8 cellular contexts compared by ENCODE assay signal in the genomic region with DNA sequence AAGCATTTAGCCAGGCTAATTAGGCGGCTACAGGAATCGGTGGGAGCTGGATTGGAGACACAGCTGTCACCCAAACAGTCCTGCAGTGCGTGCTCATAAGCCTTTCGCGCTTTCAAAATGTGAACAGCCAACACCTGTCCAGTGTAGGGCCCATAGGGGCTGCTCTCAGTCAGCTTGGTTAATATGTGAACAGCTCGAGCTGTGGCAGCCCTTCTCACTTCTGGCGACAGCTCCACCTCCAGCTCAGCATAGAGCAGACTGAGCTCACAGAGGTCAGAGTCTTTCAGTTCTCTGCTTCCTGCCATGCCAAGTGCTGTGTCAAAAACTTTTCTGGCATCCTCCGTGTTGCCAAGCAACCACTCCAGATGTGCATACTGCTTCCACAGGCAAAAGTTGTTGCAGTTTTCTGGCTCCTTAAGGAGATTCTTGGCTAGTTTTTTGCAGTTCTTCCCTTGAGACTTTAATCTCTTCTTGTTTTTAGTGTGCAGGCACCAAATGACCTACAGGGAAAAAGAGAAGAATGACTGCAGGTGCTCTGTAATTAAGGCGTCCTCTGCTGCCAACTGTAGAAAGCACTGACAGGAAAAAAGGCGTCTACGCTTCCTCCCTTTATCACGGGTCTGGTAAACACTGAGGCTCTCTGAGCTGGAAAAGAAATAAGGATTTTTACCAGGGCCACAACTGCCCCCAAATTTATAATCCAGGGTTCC. TPM values are rescaled to one million over a fixed set of nuclear protein-coding genes. Genes with fewer than 3 reads are reported as not detected.
DNase-seq lines count a peak whose midpoint lies in the region; ATAC-seq, FAIRE-seq and TF ChIP-seq lines count a peak whose summit lies in the region.
"Had no signal": no experiment of that assay in that cellular context is flagged by ENCODE, and none has a peak within 500 bp of the region (broad histone marks: within the 10 kb centered on the region; RNA-seq: fewer than 3 reads in every experiment).

No MANE protein-coding gene starts in this region.

- no peak overlapping the region for H3K4me2 ChIP-seq in GM12878 (ENCODE audit: control insufficient read depth, insufficient read depth)

- TF ChIP-seq POLR2A in GM12878 (IDR thresholded peaks at IDR 0.05; ENCODE audit: low read depth, low read length) = no peak

- no peak for TF ChIP-seq CTCF in GM12878 (IDR thresholded peaks at IDR 0.05 in 2 of 3, conservative IDR thresholded peaks at IDR 0.05 in 1 of 3; ENCODE audit: control insufficient read depth in 2 of 3, extremely low read depth in 1 of 3, insufficient read depth in 1 of 3, low read depth in 3 of 3, low read length in 3 of 3)

- SMC1A ChIA-PET in GM12878 (lab: Charles Lee; ENCODE audit: uncharacterized antibody, unreplicated experiment) = interaction anchor here (0.6 to 1.3 kb wide), 5 partner anchors 12 to 470 kb away, joined by 3 to 5 read pairs (median 3); no protein-coding TSS in a partner anchor

- TF ChIP-seq RAD21 in GM12878 (IDR thresholded peaks at IDR 0.05; ENCODE audit: insufficient read depth, low read depth, low read length) = no peak

- CTCF ChIA-PET in GM12878 (lab: Yijun Ruan, JAX) = interaction anchor here (0.7 to 1.7 kb wide), 12 partner anchors 10 to 408 kb away, joined by 3 to 8 read pairs (median 4); no protein-coding TSS in a partner anchor
- CTCF ChIA-PET in activated CD4-positive, alpha-beta memory T cell treated with anti-CD3 and anti-CD28 coated beads for 36 hours (lab: Charles Lee) = interaction anchor here (0.7 to 2.2 kb wide), 9 partner anchors 13 to 470 kb away, joined by 3 to 8 read pairs (median 4); no protein-coding TSS in a partner anchor

- DNase-seq in GM12878 (ENCODE audit: low read depth, low spot score) (no peak), sciatic nerve (ENCODE audit: low spot score) (no peak), RKO (ENCODE audit: low spot score) (no peak), H7 (no peak)
- no peak for DNase-seq in activated CD4-positive, alpha-beta memory T cell treated with anti-CD3 and anti-CD28 coated beads for 36 hours
- DNase-seq: activated naive CD4-positive, alpha-beta T cell treated with anti-CD3 and anti-CD28 coated beads, Interleukin-2, amount 50 U/mL, for 16 hours had no signal

- H3K4me1 ChIP-seq in GM12878 (ENCODE audit: control insufficient read depth, insufficient read depth, low read length) = no peaks in the 10 kb centered on the region

- H3K9ac ChIP-seq in GM12878 (ENCODE audit: control insufficient read depth, insufficient read depth, low read length) = no peak overlapping the region

- ATAC-seq in GM19467 (IDR thresholded peaks at IDR 0.05; ENCODE audit: unreplicated experiment) (peak; percentile 98), HG03039 (IDR thresholded peaks at IDR 0.05; ENCODE audit: unreplicated experiment) (peak; percentile 60), GM12878 (peak; percentile 77), sciatic nerve (peak; percentile 79)

- no peaks in the 10 kb centered on the region for H3K4me1 Mint-ChIP-seq in activated CD4-positive, alpha-beta memory T cell treated with anti-CD3 and anti-CD28 coated beads for 36 hours (ENCODE audit: low read depth)

- no TSS peak for BruUV-seq in GM12878 (replicated peaks; lab: Mats Ljungman, UMichigan)

- no peak for TF ChIP-seq EP300 in GM12878 (IDR thresholded peaks at IDR 0.05; ENCODE audit: borderline replicate concordance in 1 of 2, control insufficient read depth in 1 of 2, low read depth in 2 of 2, low read length in 2 of 2)

- WGBS in GM12878 (ENCODE audit: insufficient coverage, insufficient replicate concordance, low lambda C conversion rate, missing lambda C conversion rate) = 39% methylated on average over 12 of the region's 12 CpGs

- RAD21 ChIA-PET in GM12878 (lab: Charles Lee; ENCODE audit: unreplicated experiment) = interaction anchor here (1.0 to 1.2 kb wide), 2 partner anchors 10 to 409 kb away, joined by 3 to 4 read pairs; no protein-coding TSS in a partner anchor

- no peaks in the 10 kb centered on the region for H3K9me3 Mint-ChIP-seq in activated CD4-positive, alpha-beta memory T cell treated with anti-CD3 and anti-CD28 coated beads for 36 hours

- no peaks in the 10 kb centered on the region for H3K27me3 Mint-ChIP-seq in activated CD4-positive, alpha-beta memory T cell treated with anti-CD3 and anti-CD28 coated beads for 36 hours

- H3K9me3 ChIP-seq in GM12878 (replicated peaks; ENCODE audit: control insufficient read depth, insufficient read depth, low read length) = no peaks in the 10 kb centered on the region

- no peak overlapping the region for H2AFZ ChIP-seq in GM12878 (ENCODE audit: control insufficient read depth, low read depth, low read length)

- no peak for FAIRE-seq in GM12878 (lab: Jason Lieb, UNC)

- POLR2A ChIA-PET in GM12878 (lab: Charles Lee) = no interaction called here
- POLR2A ChIA-PET in activated CD4-positive, alpha-beta memory T cell treated with anti-CD3 and anti-CD28 coated beads for 36 hours (lab: Charles Lee) = no interaction called here

- no peak overlapping the region for H3K4me3 Mint-ChIP-seq in activated CD4-positive, alpha-beta memory T cell treated with anti-CD3 and anti-CD28 coated beads for 36 hours

- H3K36me3 ChIP-seq in GM12878 (ENCODE audit: control insufficient read depth in 2 of 2, insufficient read depth in 2 of 2, low read length in 1 of 2) = peaks cover 18 to 35% of the 10 kb centered on the region in 2 experiments
- peaks cover 16% of the 10 kb centered on the region for H3K36me3 ChIP-seq in H7 (replicated peaks; ENCODE audit: control insufficient read depth, insufficient read depth, low read length)

- H4K20me1 ChIP-seq in GM12878 (ENCODE audit: control insufficient read depth, insufficient read depth) = no peaks in the 10 kb centered on the region; the same call in 1 of the 2 replicates

- intact Hi-C loops in GM12878 (cut with micrococcal nuclease; ENCODE audit: unreplicated experiment) = loop anchor here (2.0 kb wide), 1 partner anchor 408 kb away; no protein-coding TSS in a partner anchor
- intact Hi-C loops in sciatic nerve (cut with DNase I) = no loop called here
- intact Hi-C loops in activated CD4-positive, alpha-beta memory T cell treated with anti-CD3 and anti-CD28 coated beads for 36 hours (cut with micrococcal nuclease) = no loop called here

- no peaks in the 10 kb centered on the region for H3K27me3 ChIP-seq in GM12878 (replicated peaks in 1 of 2; ENCODE audit: control insufficient read depth in 2 of 2, insufficient read depth in 2 of 2, low read length in 1 of 2)
- H3K27me3 ChIP-seq in H7 (ENCODE audit: control insufficient read depth, insufficient read depth, low read length) = no peaks in the 10 kb centered on the region

- in situ Hi-C loops in GM12878 (cut with MboI) = no loop called here

- H3K79me2 ChIP-seq in GM12878 (ENCODE audit: control insufficient read depth, insufficient read depth, low read length) = no peaks in the 10 kb centered on the region

- peaks cover 31% of the 10 kb centered on the region for H3K36me3 Mint-ChIP-seq in activated CD4-positive, alpha-beta memory T cell treated with anti-CD3 and anti-CD28 coated beads for 36 hours

- no peak overlapping the region for H3K27ac Mint-ChIP-seq in activated CD4-positive, alpha-beta memory T cell treated with anti-CD3 and anti-CD28 coated beads for 36 hours

- no peak overlapping the region for H3K27ac ChIP-seq in GM12878 (ENCODE audit: control insufficient read depth, insufficient read depth)

- H3K4me3 ChIP-seq in GM12878 (no peak overlapping the region), H7 (ENCODE audit: insufficient read depth, low read depth, low read length) (no peak overlapping the region)

RNA-seq across cellular contexts. Expression of gene PSMC1, which starts 32.4 kb away (rescaled TPM):
- total RNA-seq in GM12878 (2013; cell fraction: nucleolus; rRNA removed) = 34.5 and 36.4 TPM in 2 replicates
- total RNA-seq in GM12878 (2014; rRNA removed) = 112 and 129 TPM in 2 replicates
- 260 and 277 TPM in 2 replicates for total RNA-seq in GM12878 (2014; rRNA removed; fragmentation: Illumina TruSeq; extraction: Trizol)
- 91.5 and 97.4 TPM in 2 replicates for total RNA-seq in GM12878 (2021)
- polyA plus RNA-seq in GM12878 (2011; ENCODE audit: low read depth) = 70.6 TPM
- polyA plus RNA-seq in GM12878 (2011; rRNA removed) = 160 and 232 TPM in 2 replicates
- 59.7 and 67.4 TPM in 2 replicates for polyA plus RNA-seq in GM12878 (2011; cell fraction: cytosol; rRNA removed)
- polyA plus RNA-seq in GM12878 (2011; cell fraction: nucleus; rRNA removed) = 58.3 and 62.8 TPM in 2 replicates
- 64.2 and 108 TPM in 2 replicates for polyA plus RNA-seq in GM12878 (2012)
- 286 and 401 TPM in 2 replicates for polyA plus RNA-seq in GM12878 (2014; fragmentation: Illumina TruSeq; extraction: Trizol)
- 100 to 1,000 TPM; 194 to 255 TPM for polyA plus RNA-seq in GM12878 (2014; fragmentation: Nextera tagmentation; extraction: Ambion mirVana)
- 114 and 135 TPM in 2 replicates for polyA plus RNA-seq in GM12878 (2014; rRNA removed)
- polyA plus RNA-seq in GM12878 (2016; fragmentation: Nextera tagmentation; extraction: Ambion mirVana) = 100 to 1,000 TPM; 224 to 226 TPM
- polyA minus RNA-seq in GM12878 (2011; rRNA and poly(A)+ RNA removed) = 48.7 and 62.2 TPM in 2 replicates
- polyA minus RNA-seq in GM12878 (2011; cell fraction: cytosol; rRNA and poly(A)+ RNA removed) = 24.9 and 25.0 TPM in 2 replicates
- 9.9 and 18.2 TPM in 2 replicates for polyA minus RNA-seq in GM12878 (2011; cell fraction: nucleus; rRNA and poly(A)+ RNA removed)
- 82.9 TPM for total RNA-seq in sciatic nerve
- 129 and 146 TPM in 2 replicates for total RNA-seq in H7 (2014; rRNA removed; shearing (Covaris generic))
- 100 to 1,000 TPM; 107 to 108 TPM for total RNA-seq in activated CD4-positive, alpha-beta memory T cell treated with anti-CD3 and anti-CD28 coated beads for 36 hours

RNA-seq across cellular contexts. Expression of gene NRDE2, which starts 42.9 kb away (rescaled TPM):
- total RNA-seq in GM12878 (2013; cell fraction: nucleolus; rRNA removed) = 36.9 and 41.7 TPM in 2 replicates
- 14.3 and 14.8 TPM in 2 replicates for total RNA-seq in GM12878 (2014; rRNA removed)
- total RNA-seq in GM12878 (2014; rRNA removed; fragmentation: Illumina TruSeq; extraction: Trizol) = 13.6 and 13.9 TPM in 2 replicates
- total RNA-seq in GM12878 (2021) = 21.0 and 21.3 TPM in 2 replicates
- polyA plus RNA-seq in GM12878 (2011; ENCODE audit: low read depth) = 7.6 TPM
- polyA plus RNA-seq in GM12878 (2011; rRNA removed) = 10.6 and 10.9 TPM in 2 replicates
- polyA plus RNA-seq in GM12878 (2011; cell fraction: cytosol; rRNA removed) = 6.8 and 9.2 TPM in 2 replicates
- 15.6 and 18.8 TPM in 2 replicates for polyA plus RNA-seq in GM12878 (2011; cell fraction: nucleus; rRNA removed)
- polyA plus RNA-seq in GM12878 (2012) = 5.6 and 8.7 TPM in 2 replicates
- polyA plus RNA-seq in GM12878 (2014; fragmentation: Illumina TruSeq; extraction: Trizol) = 10.6 and 11.9 TPM in 2 replicates
- polyA plus RNA-seq in GM12878 (2014; fragmentation: Nextera tagmentation; extraction: Ambion mirVana) = 1 to 10 TPM; 8.3 to 8.4 TPM
- 13.5 and 13.9 TPM in 2 replicates for polyA plus RNA-seq in GM12878 (2014; rRNA removed)
- polyA plus RNA-seq in GM12878 (2016; fragmentation: Nextera tagmentation; extraction: Ambion mirVana) = 10 to 100 TPM; 14.7 to 15.2 TPM
- polyA minus RNA-seq in GM12878 (2011; rRNA and poly(A)+ RNA removed) = 14.6 and 17.6 TPM in 2 replicates
- polyA minus RNA-seq in GM12878 (2011; cell fraction: cytosol; rRNA and poly(A)+ RNA removed) = 4.9 and 5.8 TPM in 2 replicates
- polyA minus RNA-seq in GM12878 (2011; cell fraction: nucleus; rRNA and poly(A)+ RNA removed) = 10.9 and 21.0 TPM in 2 replicates
- 32.1 TPM for total RNA-seq in sciatic nerve
- total RNA-seq in H7 (2014; rRNA removed; shearing (Covaris generic)) = 3.6 and 8.2 TPM in 2 replicates
- total RNA-seq in activated CD4-positive, alpha-beta memory T cell treated with anti-CD3 and anti-CD28 coated beads for 36 hours = 10 to 100 TPM; 18.9 to 24.8 TPM
